Comparison of ENCODE assay signal across 20 cellular contexts in the genomic region with DNA sequence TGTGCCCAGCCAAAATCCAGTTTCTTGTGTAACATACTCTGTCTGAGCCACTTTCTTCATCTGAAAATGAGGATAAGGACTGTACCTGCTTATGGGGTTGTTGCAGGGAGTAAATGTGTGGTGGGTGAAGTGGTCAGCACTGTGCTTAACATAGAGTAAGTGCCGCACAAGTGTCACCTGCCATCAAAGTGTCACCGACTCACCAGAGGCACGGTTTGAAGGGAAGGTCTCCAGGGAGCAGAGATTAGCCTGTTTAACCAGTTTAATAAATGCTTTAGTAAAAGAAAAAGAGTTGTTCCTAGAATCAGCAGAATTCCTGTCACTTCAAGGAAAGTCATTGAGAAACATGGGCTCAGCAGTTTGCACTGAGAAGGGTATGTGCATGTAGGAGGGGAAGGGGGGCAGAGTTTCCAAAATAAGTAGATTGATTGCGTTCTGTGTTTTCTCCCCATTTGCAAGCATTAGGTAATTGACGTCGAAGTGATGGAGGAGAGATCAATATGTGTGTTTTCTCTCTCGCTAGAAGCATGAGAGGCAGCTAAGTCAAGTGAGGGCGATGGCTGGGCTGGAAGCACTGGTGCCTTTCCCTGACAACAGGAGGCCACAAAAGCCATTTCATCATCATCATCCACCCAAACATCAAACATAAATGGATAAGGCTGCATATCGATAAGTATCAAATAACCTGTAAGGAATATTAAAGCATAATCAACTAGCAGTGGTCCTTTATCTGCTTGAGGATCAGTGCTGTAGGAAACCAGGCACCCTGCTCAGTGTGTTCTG. TPM values are rescaled to one million over a fixed set of nuclear protein-coding genes. Genes with fewer than 3 reads are reported as not detected.
"Had no signal": no experiment of that assay in that cellular context is flagged by ENCODE, and none has a peak within 500 bp of the region (broad histone marks: within the 10 kb centered on the region; RNA-seq: fewer than 3 reads in every experiment).

No MANE protein-coding gene starts in this region.

- H3K27me3 Mint-ChIP-seq: natural killer cell treated with Interleukin-12 subunit alpha and Interleukin-12 subunit beta and Interleukin-15 and Interleukin-18, amount 100 ng/mL, for 72 hours had no signal

- H3K27ac ChIP-seq: stomach, thoracic aorta had no signal

- ATAC-seq: activated CD4-positive, CD25-positive, alpha-beta regulatory T cell treated with anti-CD3 and anti-CD28 coated beads, Interleukin-2, amount 50 U/mL, for 24 hours; body of pancreas; heart left ventricle; natural killer cell treated with Interleukin-12 subunit alpha and Interleukin-12 subunit beta and Interleukin-15 and Interleukin-18, amount 100 ng/mL, for 72 hours; T-cell had no signal

- H3K9me3 ChIP-seq: body of pancreas, stomach, thoracic aorta had no signal

- H3K27ac Mint-ChIP-seq: activated naive CD8-positive, alpha-beta T cell treated with anti-CD3 and anti-CD28 coated beads for 36 hours; activated T-helper 1 cell treated with anti-CD3 and anti-CD28 coated beads, Interleukin-12 subunit alpha, Interleukin-12 subunit beta, Interleukin-2, Interleukin-4 antibody, amounts not matched to agents 30 ng/mL and 10 ng/mL and 1 ng/mL, durations not matched to agents 14 hours and 24 hours and 36 hours; immature natural killer cell; memory B cell; natural killer cell treated with Interleukin-12 subunit alpha and Interleukin-12 subunit beta and Interleukin-15 and Interleukin-18, amount 100 ng/mL, for 72 hours; T-cell had no signal

- DNase-seq: activated CD4-positive, alpha-beta T cell treated with anti-CD3 and anti-CD28 coated beads, Interleukin-2, amount 50 U/mL, for 1 hour; activated CD8-positive, alpha-beta memory T cell treated with anti-CD3 and anti-CD28 coated beads for 24 hours; activated naive CD8-positive, alpha-beta T cell treated with anti-CD3 and anti-CD28 coated beads for 36 hours; amygdala; body of pancreas; effector memory CD4-positive, alpha-beta T cell; heart left ventricle; immature natural killer cell; occipital lobe; stimulated activated CD4-positive, alpha-beta T cell treated with anti-CD3 and anti-CD28 coated beads, Interleukin-2, amount 100 ng/mL, for 24 hours; stomach; T-cell; T1000 had no signal

- H3K4me3 Mint-ChIP-seq: activated naive CD8-positive, alpha-beta T cell treated with anti-CD3 and anti-CD28 coated beads for 36 hours; activated T-helper 1 cell treated with anti-CD3 and anti-CD28 coated beads, Interleukin-12 subunit alpha, Interleukin-12 subunit beta, Interleukin-2, Interleukin-4 antibody, amounts not matched to agents 30 ng/mL and 10 ng/mL and 1 ng/mL, durations not matched to agents 14 hours and 24 hours and 36 hours; immature natural killer cell; memory B cell; natural killer cell treated with Interleukin-12 subunit alpha and Interleukin-12 subunit beta and Interleukin-15 and Interleukin-18, amount 100 ng/mL, for 72 hours; T-cell had no signal

- H3K36me3 ChIP-seq: heart left ventricle, stomach, thoracic aorta had no signal

- H3K9me3 Mint-ChIP-seq: activated naive CD8-positive, alpha-beta T cell treated with anti-CD3 and anti-CD28 coated beads for 36 hours; activated T-helper 1 cell treated with anti-CD3 and anti-CD28 coated beads, Interleukin-12 subunit alpha, Interleukin-12 subunit beta, Interleukin-2, Interleukin-4 antibody, amounts not matched to agents 30 ng/mL and 10 ng/mL and 1 ng/mL, durations not matched to agents 14 hours and 24 hours and 36 hours; immature natural killer cell; memory B cell; natural killer cell treated with Interleukin-12 subunit alpha and Interleukin-12 subunit beta and Interleukin-15 and Interleukin-18, amount 100 ng/mL, for 72 hours; T-cell had no signal

- H3K36me3 Mint-ChIP-seq: activated naive CD8-positive, alpha-beta T cell treated with anti-CD3 and anti-CD28 coated beads for 36 hours; immature natural killer cell; memory B cell; natural killer cell treated with Interleukin-12 subunit alpha and Interleukin-12 subunit beta and Interleukin-15 and Interleukin-18, amount 100 ng/mL, for 72 hours had no signal

- H3K4me3 ChIP-seq: body of pancreas, heart left ventricle, stomach, thoracic aorta had no signal

- H3K27me3 ChIP-seq: body of pancreas, heart left ventricle, stomach had no signal

- H3K4me1 Mint-ChIP-seq: activated naive CD8-positive, alpha-beta T cell treated with anti-CD3 and anti-CD28 coated beads for 36 hours; immature natural killer cell; memory B cell; T-cell had no signal

RNA-seq across cellular contexts. Expression of a gene that starts 19.1 kb away (rescaled TPM):
- total RNA-seq: activated naive CD8-positive, alpha-beta T cell treated with anti-CD3 and anti-CD28 coated beads for 36 hours; activated T-helper 1 cell treated with anti-CD3 and anti-CD28 coated beads, Interleukin-12 subunit alpha, Interleukin-12 subunit beta, Interleukin-2, Interleukin-4 antibody, amounts not matched to agents 30 ng/mL and 10 ng/mL and 1 ng/mL, durations not matched to agents 14 hours and 24 hours and 36 hours; natural killer cell treated with Interleukin-12 subunit alpha and Interleukin-12 subunit beta and Interleukin-15 and Interleukin-18, amount 100 ng/mL, for 72 hours; pulmonary artery endothelial cell; SK-MEL-5 had no signal
- polyA plus RNA-seq: immature natural killer cell had no signal
